14 cellular contexts compared by ENCODE assay signal in the genomic region with DNA sequence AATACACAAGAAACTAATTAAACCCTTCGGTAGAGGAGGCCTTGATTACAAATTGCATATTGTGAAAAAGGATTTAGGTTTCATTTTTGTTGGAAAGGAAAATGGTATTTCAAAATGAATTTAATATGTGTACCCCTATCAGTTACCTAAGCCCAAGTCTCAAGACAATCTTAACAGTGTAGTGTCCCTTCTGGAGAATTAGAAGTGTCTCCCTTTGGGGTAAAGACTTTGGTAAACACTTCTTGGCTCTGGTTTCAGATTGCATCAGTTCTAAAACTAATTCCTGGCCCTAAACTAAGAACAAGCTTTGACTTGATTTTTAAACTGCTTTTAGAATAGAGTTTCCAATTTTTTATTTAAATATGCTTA. TPM values are rescaled to one million over a fixed set of nuclear protein-coding genes. Genes with fewer than 3 reads are reported as not detected.
DNase-seq lines count a peak whose midpoint lies in the region; ATAC-seq, FAIRE-seq and TF ChIP-seq lines count a peak whose summit lies in the region.
"Had no signal": no experiment of that assay in that cellular context is flagged by ENCODE, and none has a peak within 500 bp of the region (broad histone marks: within the 10 kb centered on the region; RNA-seq: fewer than 3 reads in every experiment).

No MANE protein-coding gene starts in this region.

- no peak for FAIRE-seq in keratinocyte (lab: Jason Lieb, UNC)
- FAIRE-seq: H1 had no signal

- H3K9me3 Mint-ChIP-seq in Caco-2 (ENCODE audit: unreplicated experiment): peaks cover 22% of the 10 kb centered on the region
- peaks cover 17% of the 10 kb centered on the region for H3K9me3 Mint-ChIP-seq in WTC11

- H3K4me3 ChIP-seq in Caco-2 (ENCODE audit: low read depth, low read length) (no peak overlapping the region), keratinocyte (ENCODE audit: control insufficient read depth in 2 of 3, extremely low read depth in 1 of 3, insufficient read depth in 2 of 3, low read depth in 1 of 3, low read length in 3 of 3) (peak overlapping the region in 1 of 3 experiments; percentile 16), skin epidermis (no peak overlapping the region)

- DNase-seq in Caco-2 (no peak), WTC11 (ENCODE audit: low spot score) (no peak), keratinocyte (ENCODE audit: low read depth, low spot score) (no peak), NCI-H1092 treated with DMSO at 0.1 percent for 48 hours (lab: John Stamatoyannopoulos, UW) (no peak)
- DNase-seq: activated CD8-positive, alpha-beta memory T cell treated with anti-CD3 and anti-CD28 coated beads, Interleukin-2, amount 50 U/mL, for 4 hours; amygdala; NCI-H2171; RPMI8226 had no signal

- H3K4me1 ChIP-seq in Caco-2 (peaks cover 44% of the 10 kb centered on the region), keratinocyte (ENCODE audit: control insufficient read depth, extremely low read depth, insufficient read depth, low read length) (peaks cover 43% of the 10 kb centered on the region)

- H3K4me1 Mint-ChIP-seq in Caco-2 (ENCODE audit: low read depth, unreplicated experiment): peaks cover 23% of the 10 kb centered on the region
- H3K4me1 Mint-ChIP-seq in WTC11: peaks cover 18% of the 10 kb centered on the region

- ATAC-seq in WTC11: no peak
- no peak for ATAC-seq in activated CD4-positive, CD25-positive, alpha-beta regulatory T cell treated with anti-CD3 and anti-CD28 coated beads, Interleukin-2, amount 50 U/mL, for 24 hours
- ATAC-seq in GM21447 (IDR thresholded peaks at IDR 0.05; ENCODE audit: unreplicated experiment): no peak
- ATAC-seq in HG02970 (IDR thresholded peaks at IDR 0.05; ENCODE audit: low FRiP score, unreplicated experiment): no peak

- CTCF ChIA-PET in Caco-2 (lab: Charles Lee) (interaction anchor here (1.3 to 1.5 kb wide), 3 partner anchors 54 to 95 kb away, joined by 4 to 7 read pairs (median 4); no protein-coding TSS in a partner anchor), WTC11 (lab: Charles Lee) (no interaction called here)

- peak overlapping the region; percentile 40 for H3K9ac ChIP-seq in keratinocyte (ENCODE audit: control insufficient read depth, extremely low read depth, insufficient read depth, low read length)

- intact Hi-C loops in Caco-2 (cut with micrococcal nuclease; ENCODE audit: unreplicated experiment): loop anchor here (1.0 kb wide), 1 partner anchor 39 kb away; no protein-coding TSS in a partner anchor

- H3K27me3 Mint-ChIP-seq in Caco-2 (ENCODE audit: insufficient read depth, unreplicated experiment) (no peaks in the 10 kb centered on the region), WTC11 (ENCODE audit: low read depth) (peaks cover 30% of the 10 kb centered on the region)

- H3K36me3 Mint-ChIP-seq in Caco-2 (ENCODE audit: insufficient read depth, unreplicated experiment) (peaks cover 6% of the 10 kb centered on the region), WTC11 (peaks cover 16% of the 10 kb centered on the region)

- dilution Hi-C loops in keratinocyte (cut with MboI; ENCODE audit: extremely low pct_ligation_motif_present, low sequenced_read_pairs): no loop called here

- no peaks in the 10 kb centered on the region for H3K27me3 ChIP-seq in Caco-2 (replicated peaks; ENCODE audit: control insufficient read depth, insufficient read depth, low read length)
- no peaks in the 10 kb centered on the region for H3K27me3 ChIP-seq in keratinocyte (ENCODE audit: control insufficient read depth, extremely low read depth, insufficient read depth, low read length)

- TF ChIP-seq CTCF in Caco-2 (IDR thresholded peaks at IDR 0.05; ENCODE audit: insufficient read depth in 1 of 2, low read depth in 1 of 2, low read length in 1 of 2, severe bottlenecking in 1 of 2, unreplicated experiment in 1 of 2) (no peak), WTC11 (IDR thresholded peaks at IDR 0.05) (no peak), keratinocyte (optimal IDR thresholded peaks at IDR 0.05 in 1 of 3, IDR thresholded peaks at IDR 0.05 in 1 of 3, conservative IDR thresholded peaks at IDR 0.05 in 1 of 3; ENCODE audit: extremely low read depth in 1 of 3, insufficient read depth in 2 of 3, low read length in 3 of 3) (no peak)

- H4K20me1 ChIP-seq in keratinocyte (ENCODE audit: control insufficient read depth, extremely low read depth, insufficient read depth, low read length): no peaks in the 10 kb centered on the region

- H3K27ac Mint-ChIP-seq in Caco-2 (ENCODE audit: unreplicated experiment) (peak overlapping the region; percentile 86), WTC11 (no peak overlapping the region)

- BruUV-seq in Caco-2 (replicated peaks; lab: Mats Ljungman, UMichigan): no TSS peak

- H3K79me2 ChIP-seq in keratinocyte (ENCODE audit: control insufficient read depth, insufficient read depth, low read length): peaks cover 13% of the 10 kb centered on the region

- no peaks in the 10 kb centered on the region for H3K9me1 ChIP-seq in keratinocyte (ENCODE audit: control insufficient read depth, extremely low read depth, insufficient read depth, low read length)

- H3K36me3 ChIP-seq in Caco-2 (ENCODE audit: control insufficient read depth, insufficient read depth, low read length) (no peaks in the 10 kb centered on the region), keratinocyte (ENCODE audit: control insufficient read depth in 2 of 2, extremely low read depth in 1 of 2, insufficient read depth in 2 of 2, low read length in 2 of 2) (no peaks in the 10 kb centered on the region)

- no peak overlapping the region for H2AFZ ChIP-seq in keratinocyte (ENCODE audit: control insufficient read depth, low read length)

- H3K27ac ChIP-seq in keratinocyte (ENCODE audit: control insufficient read depth, insufficient read depth, low read length) (peak overlapping the region; percentile 90), skin epidermis (peak overlapping the region in 20 of 21 experiments; percentile 17 to 96 (median 72))

- H3K4me3 Mint-ChIP-seq in Caco-2 (ENCODE audit: unreplicated experiment): peak overlapping the region; percentile 32
- no peak overlapping the region for H3K4me3 Mint-ChIP-seq in WTC11
- H3K4me3 Mint-ChIP-seq: CD14-positive monocyte had no signal

- H3K4me2 ChIP-seq in keratinocyte (ENCODE audit: control insufficient read depth, extremely low read depth, insufficient read depth, low read depth, low read length): peak overlapping the region; percentile 63

- H3K9me3 ChIP-seq in Caco-2: no peaks in the 10 kb centered on the region; the same call in 1 of the 2 replicates
- no peaks in the 10 kb centered on the region for H3K9me3 ChIP-seq in keratinocyte (ENCODE audit: control insufficient read depth, low read depth, low read length)

- POLR2A ChIA-PET in Caco-2 (lab: Charles Lee): no interaction called here
- POLR2A ChIA-PET in WTC11 (lab: Charles Lee): no interaction called here

TF ChIP-seq in WTC11, 78 proteins besides CTCF, POLR2A, EP300 and RAD21 (continues in another document):
- TF ChIP-seq TCF7 (CRISPR knock-in tag; IDR thresholded peaks at IDR 0.05; ENCODE audit: low read depth) (no peak), ATF1 (CRISPR knock-in tag; IDR thresholded peaks at IDR 0.05) (no peak), GABPB1 (CRISPR knock-in tag; IDR thresholded peaks at IDR 0.05) (peak; percentile 39; the same call in 1 of the 2 replicates), ZNF232 (CRISPR knock-in tag; IDR thresholded peaks at IDR 0.05) (no peak)
- TF ChIP-seq, protein P1, sequence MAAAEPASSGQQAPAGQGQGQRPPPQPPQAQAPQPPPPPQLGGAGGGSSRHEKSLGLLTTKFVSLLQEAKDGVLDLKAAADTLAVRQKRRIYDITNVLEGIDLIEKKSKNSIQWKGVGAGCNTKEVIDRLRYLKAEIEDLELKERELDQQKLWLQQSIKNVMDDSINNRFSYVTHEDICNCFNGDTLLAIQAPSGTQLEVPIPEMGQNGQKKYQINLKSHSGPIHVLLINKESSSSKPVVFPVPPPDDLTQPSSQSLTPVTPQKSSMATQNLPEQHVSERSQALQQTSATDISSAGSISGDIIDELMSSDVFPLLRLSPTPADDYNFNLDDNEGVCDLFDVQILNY (CRISPR knock-in tag; IDR thresholded peaks at IDR 0.05): no peak
- TF ChIP-seq, protein P2, sequence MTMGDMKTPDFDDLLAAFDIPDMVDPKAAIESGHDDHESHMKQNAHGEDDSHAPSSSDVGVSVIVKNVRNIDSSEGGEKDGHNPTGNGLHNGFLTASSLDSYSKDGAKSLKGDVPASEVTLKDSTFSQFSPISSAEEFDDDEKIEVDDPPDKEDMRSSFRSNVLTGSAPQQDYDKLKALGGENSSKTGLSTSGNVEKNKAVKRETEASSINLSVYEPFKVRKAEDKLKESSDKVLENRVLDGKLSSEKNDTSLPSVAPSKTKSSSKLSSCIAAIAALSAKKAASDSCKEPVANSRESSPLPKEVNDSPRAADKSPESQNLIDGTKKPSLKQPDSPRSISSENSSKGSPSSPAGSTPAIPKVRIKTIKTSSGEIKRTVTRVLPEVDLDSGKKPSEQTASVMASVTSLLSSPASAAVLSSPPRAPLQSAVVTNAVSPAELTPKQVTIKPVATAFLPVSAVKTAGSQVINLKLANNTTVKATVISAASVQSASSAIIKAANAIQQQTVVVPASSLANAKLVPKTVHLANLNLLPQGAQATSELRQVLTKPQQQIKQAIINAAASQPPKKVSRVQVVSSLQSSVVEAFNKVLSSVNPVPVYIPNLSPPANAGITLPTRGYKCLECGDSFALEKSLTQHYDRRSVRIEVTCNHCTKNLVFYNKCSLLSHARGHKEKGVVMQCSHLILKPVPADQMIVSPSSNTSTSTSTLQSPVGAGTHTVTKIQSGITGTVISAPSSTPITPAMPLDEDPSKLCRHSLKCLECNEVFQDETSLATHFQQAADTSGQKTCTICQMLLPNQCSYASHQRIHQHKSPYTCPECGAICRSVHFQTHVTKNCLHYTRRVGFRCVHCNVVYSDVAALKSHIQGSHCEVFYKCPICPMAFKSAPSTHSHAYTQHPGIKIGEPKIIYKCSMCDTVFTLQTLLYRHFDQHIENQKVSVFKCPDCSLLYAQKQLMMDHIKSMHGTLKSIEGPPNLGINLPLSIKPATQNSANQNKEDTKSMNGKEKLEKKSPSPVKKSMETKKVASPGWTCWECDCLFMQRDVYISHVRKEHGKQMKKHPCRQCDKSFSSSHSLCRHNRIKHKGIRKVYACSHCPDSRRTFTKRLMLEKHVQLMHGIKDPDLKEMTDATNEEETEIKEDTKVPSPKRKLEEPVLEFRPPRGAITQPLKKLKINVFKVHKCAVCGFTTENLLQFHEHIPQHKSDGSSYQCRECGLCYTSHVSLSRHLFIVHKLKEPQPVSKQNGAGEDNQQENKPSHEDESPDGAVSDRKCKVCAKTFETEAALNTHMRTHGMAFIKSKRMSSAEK (CRISPR knock-in tag; IDR thresholded peaks at IDR 0.05; ENCODE audit: borderline replicate concordance): no peak

RNA-seq across cellular contexts. Expression of a gene that starts 3.3 kb away (rescaled TPM):
- 26.5 and 33.1 TPM in 2 replicates for total RNA-seq in Caco-2 (2022)
- total RNA-seq in WTC11 (2021): 29.6 to 32.9 TPM (median 30.1 TPM) in 3 replicates
- polyA plus RNA-seq in keratinocyte: 100.0 to 121 TPM (median 101 TPM) in 3 replicates
- 20.5 TPM for polyA plus RNA-seq in keratinocyte (2011; ENCODE audit: low read depth)
- polyA plus RNA-seq in keratinocyte (2011; cell fraction: cytosol; rRNA removed): 43.3 and 64.2 TPM in 2 replicates
- polyA plus RNA-seq in keratinocyte (2011; cell fraction: nucleus; rRNA removed): 80.3 and 89.8 TPM in 2 replicates
- 60.8 and 77.7 TPM in 2 replicates for polyA plus RNA-seq in keratinocyte (2012; ENCODE audit: low replicate concordance)
- polyA minus RNA-seq in keratinocyte: 31.5 to 57.7 TPM (median 44.8 TPM) in 3 replicates
- polyA minus RNA-seq in keratinocyte (2011; cell fraction: cytosol; rRNA and poly(A)+ RNA removed): 58.7 TPM
- polyA minus RNA-seq in keratinocyte (2011; cell fraction: nucleus; rRNA and poly(A)+ RNA removed): 66.6 and 104 TPM in 2 replicates
